8 cellular contexts compared by ENCODE assay signal in genomic region chr20:53942121-53942816, GRCh38.
DNase-seq lines count a peak whose midpoint lies in the region; ATAC-seq and TF ChIP-seq lines count a peak whose summit lies in the region.

No MANE protein-coding gene starts in this region.

- H3K9me3 Mint-ChIP-seq in Calu3 (ENCODE audit: low read depth, unreplicated experiment): no peaks in the 10 kb centered on the region
- H3K9me3 Mint-ChIP-seq in activated CD4-positive, alpha-beta memory T cell treated with anti-CD3 and anti-CD28 coated beads, Interleukin-2, amount 10 ng/mL, durations not matched to agents 7 days and 5 days: no peaks in the 10 kb centered on the region

- peaks cover 70% of the 10 kb centered on the region for H3K4me1 Mint-ChIP-seq in Calu3 (ENCODE audit: low read depth, unreplicated experiment)
- peaks cover 32% of the 10 kb centered on the region for H3K4me1 Mint-ChIP-seq in activated CD4-positive, alpha-beta memory T cell treated with anti-CD3 and anti-CD28 coated beads, Interleukin-2, amount 10 ng/mL, durations not matched to agents 7 days and 5 days

- H3K36me3 ChIP-seq in H7 (replicated peaks; ENCODE audit: control insufficient read depth, insufficient read depth, low read length) (no peaks in the 10 kb centered on the region), Panc1 (ENCODE audit: control insufficient read depth, insufficient read depth, low read length) (no peaks in the 10 kb centered on the region)

- no peaks in the 10 kb centered on the region for H3K27me3 Mint-ChIP-seq in Calu3 (ENCODE audit: unreplicated experiment)
- H3K27me3 Mint-ChIP-seq in activated CD4-positive, alpha-beta memory T cell treated with anti-CD3 and anti-CD28 coated beads, Interleukin-2, amount 10 ng/mL, durations not matched to agents 7 days and 5 days: no peaks in the 10 kb centered on the region

- peaks cover 57% of the 10 kb centered on the region for H3K4me1 ChIP-seq in Panc1 (ENCODE audit: control insufficient read depth, insufficient read depth, low read length)

- H3K9me3 ChIP-seq in Panc1 (ENCODE audit: control insufficient read depth, insufficient read depth, low read depth, low read length): no peaks in the 10 kb centered on the region

- ATAC-seq in Panc1: peak; percentile 49

- H3K4me3 Mint-ChIP-seq in Calu3 (ENCODE audit: low read depth, unreplicated experiment): no peak overlapping the region
- no peak overlapping the region for H3K4me3 Mint-ChIP-seq in activated CD4-positive, alpha-beta memory T cell treated with anti-CD3 and anti-CD28 coated beads, Interleukin-2, amount 10 ng/mL, durations not matched to agents 7 days and 5 days

- POLR2A ChIA-PET in Panc1 (lab: Charles Lee): interaction anchor here (0.5 to 1.5 kb wide), 3 partner anchors 145 to 332 kb away, joined by 4 to 7 read pairs (median 5); no protein-coding TSS in a partner anchor
- POLR2A ChIA-PET in activated CD4-positive, alpha-beta memory T cell treated with anti-CD3 and anti-CD28 coated beads, Interleukin-2, amount 10 ng/mL, durations not matched to agents 7 days and 5 days (lab: Charles Lee): interaction anchor here (1.3 to 1.5 kb wide), 2 partner anchors 11 to 26 kb away, joined by 3 read pairs; no protein-coding TSS in a partner anchor

- H3K27ac ChIP-seq in Panc1 (ENCODE audit: low read length): peak overlapping the region; percentile 100

- H3K27me3 ChIP-seq in H7 (ENCODE audit: control insufficient read depth, insufficient read depth, low read length) (no peaks in the 10 kb centered on the region), Panc1 (ENCODE audit: control insufficient read depth, insufficient read depth, low read length) (no peaks in the 10 kb centered on the region)

- CTCF ChIA-PET in Calu3 (lab: Charles Lee) (interaction anchor here (0.6 to 2.0 kb wide), 5 partner anchors 77 to 363 kb away, joined by 3 to 6 read pairs (median 4); no protein-coding TSS in a partner anchor), Panc1 (lab: Charles Lee) (interaction anchor here (0.6 kb wide), 1 partner anchor 116 kb away, joined by 7 read pairs; no protein-coding TSS in a partner anchor)
- CTCF ChIA-PET in activated CD4-positive, alpha-beta memory T cell treated with anti-CD3 and anti-CD28 coated beads, Interleukin-2, amount 10 ng/mL, durations not matched to agents 7 days and 5 days (lab: Charles Lee): interaction anchor here (0.6 to 10.3 kb wide), 5 partner anchors 16 to 121 kb away, joined by 4 to 100 read pairs (median 5); no protein-coding TSS in a partner anchor

- H3K27ac Mint-ChIP-seq in Calu3 (ENCODE audit: unreplicated experiment): peak overlapping the region; percentile 68
- no peak overlapping the region for H3K27ac Mint-ChIP-seq in activated CD4-positive, alpha-beta memory T cell treated with anti-CD3 and anti-CD28 coated beads, Interleukin-2, amount 10 ng/mL, durations not matched to agents 7 days and 5 days

- H3K4me3 ChIP-seq in H7 (ENCODE audit: insufficient read depth, low read depth, low read length): no peak overlapping the region
- peak overlapping the region in 1 of 2 experiments; percentile 10; a peak in 1 of 4 replicates for H3K4me3 ChIP-seq in Panc1 (ENCODE audit: low read depth in 2 of 2, low read length in 2 of 2)

- BruUV-seq in Calu3 (replicated peaks; lab: Mats Ljungman, UMichigan): no TSS peak
- no TSS peak for BruUV-seq in Panc1 (replicated peaks; lab: Mats Ljungman, UMichigan)

- peak; percentile 56 for DNase-seq in Calu3
- peak; percentile 58 for DNase-seq in H7
- DNase-seq in Panc1 (ENCODE audit: low read depth, low spot score): no peak
- peak; percentile 26 for DNase-seq in left kidney (ENCODE audit: low read depth, low spot score)
- no peak for DNase-seq in dedifferentiated amniotic fluid mesenchymal stem cell (ENCODE audit: extremely low spot score)
- DNase-seq in activated CD4-positive, alpha-beta memory T cell treated with anti-CD3 and anti-CD28 coated beads, Interleukin-2, amount 10 ng/mL, durations not matched to agents 7 days and 5 days: no peak
- DNase-seq in NCI-H226: no peak
- DNase-seq in NCI-H1092 (lab: John Stamatoyannopoulos, UW): no peak

- in situ Hi-C loops in Panc1 (cut with HindIII; ENCODE audit: low pct_unique_long_range_greater_than_20kb, low sequenced_read_pairs): no loop called here

- intact Hi-C loops in Calu3 (cut with micrococcal nuclease; ENCODE audit: unreplicated experiment) (loop anchor here (1.0 to 10.0 kb wide), 4 partner anchors 257 to 785 kb away; no protein-coding TSS in a partner anchor), Panc1 (cut with micrococcal nuclease; ENCODE audit: unreplicated experiment) (loop anchor here (2.0 to 5.0 kb wide), 3 partner anchors 121 to 365 kb away; no protein-coding TSS in a partner anchor)

- TF ChIP-seq CTCF in Calu3 (IDR thresholded peaks at IDR 0.05; ENCODE audit: unreplicated experiment): no peak
- no peak for TF ChIP-seq CTCF in Panc1 (IDR thresholded peaks at IDR 0.05)

- H3K36me3 Mint-ChIP-seq in Calu3 (ENCODE audit: insufficient read depth, unreplicated experiment): no peaks in the 10 kb centered on the region
- H3K36me3 Mint-ChIP-seq in activated CD4-positive, alpha-beta memory T cell treated with anti-CD3 and anti-CD28 coated beads, Interleukin-2, amount 10 ng/mL, durations not matched to agents 7 days and 5 days (ENCODE audit: low read depth): no peaks in the 10 kb centered on the region

Comparison
In these comparisons a context has a peak if more than half of its experiments do, and no peak if none do; other contexts are left out.
1. DNase-seq: peak in Calu3 (single experiment), H7 (single experiment) and left kidney (single experiment); none in Panc1 (single experiment), dedifferentiated amniotic fluid mesenchymal stem cell (single experiment), activated CD4-positive, alpha-beta memory T cell treated with anti-CD3 and anti-CD28 coated beads, Interleukin-2, amount 10 ng/mL, durations not matched to agents 7 days and 5 days (single experiment), NCI-H226 (single experiment) and NCI-H1092 (single experiment).